In genomic region chr4:6640292-6641163, GRCh38 we compare ENCODE assay signal across 8 cellular contexts. TPM values are rescaled to one million over a fixed set of nuclear protein-coding genes. Genes with fewer than 3 reads are reported as not detected.
DNase-seq lines count a peak whose midpoint lies in the region; ATAC-seq and TF ChIP-seq lines count a peak whose summit lies in the region.

Gene MRFAP1 (plus strand): TSS chr4:6640685. CDS start chr4:6640863, 178 bp downstream.

- peaks cover 0 to 32% of the 10 kb centered on the region in 2 donors for H3K4me1 ChIP-seq in right atrium auricular region
- H3K4me1 ChIP-seq in psoas muscle, result peaks cover 23% of the 10 kb centered on the region
- H3K4me1 ChIP-seq in urinary bladder (ENCODE audit: insufficient read depth), result no peaks in the 10 kb centered on the region

- peak within 1 kb of the TSS; percentile 96 to 97 for H3K27ac ChIP-seq in right atrium auricular region
- peak within 1 kb of the TSS; percentile 90 for H3K27ac ChIP-seq in psoas muscle
- peak within 1 kb of the TSS; percentile 94 for H3K27ac ChIP-seq in urinary bladder (ENCODE audit: low read depth)

- WGBS in psoas muscle, 3 donors, result 0 to 1% (median 0%) methylated on average over 89 to 90 of the region's 90 CpGs
- under 1% methylated on average over 90 of the region's 90 CpGs for WGBS in urinary bladder

- H3K4me3 ChIP-seq in right atrium auricular region, result peak within 1 kb of the TSS; percentile 83 to 89
- H3K4me3 ChIP-seq in psoas muscle, result peak within 1 kb of the TSS; percentile 97
- peak within 1 kb of the TSS; percentile 76 for H3K4me3 ChIP-seq in urinary bladder (ENCODE audit: low read depth, low read length)

- peak within 1 kb of the TSS; percentile 100 for H3K27ac Mint-ChIP-seq in T-helper 17 cell

- no peaks in the 10 kb centered on the region for H3K27me3 Mint-ChIP-seq in T-helper 17 cell

- peaks cover 15% of the 10 kb centered on the region for H3K36me3 Mint-ChIP-seq in T-helper 17 cell (ENCODE audit: low read depth)

- intact Hi-C loops in psoas muscle (cut with DNase I), result loop anchor here in 1 of 2 donors (2.0 kb wide), 2 partner anchors 30 to 68 kb away; partner anchors contain the start of gene MRFAP1L1

- H3K9me3 ChIP-seq in T-helper 17 cell (ENCODE audit: control insufficient read depth, low read length, poor library complexity, severe bottlenecking) (no peaks in the 10 kb centered on the region), right atrium auricular region (no peaks in the 10 kb centered on the region), psoas muscle (no peaks in the 10 kb centered on the region)

- H3K36me3 ChIP-seq in right atrium auricular region (peaks cover 12% of the 10 kb centered on the region), psoas muscle (ENCODE audit: insufficient read depth in 1 of 2, low read depth in 1 of 2) (peaks cover 0 to 21% of the 10 kb centered on the region in 2 donors), urinary bladder (ENCODE audit: insufficient read depth) (no peaks in the 10 kb centered on the region)

- ATAC-seq in GM18499 (IDR thresholded peaks at IDR 0.05; ENCODE audit: insufficient read depth, unreplicated experiment), result peak; percentile 64
- peak; percentile 62 for ATAC-seq in HG02938 (IDR thresholded peaks at IDR 0.05; ENCODE audit: unreplicated experiment)
- peak; percentile 84 for ATAC-seq in T-helper 17 cell
- ATAC-seq in psoas muscle, result peak; percentile 92 to 95 (median 94)

- H3K4me1 Mint-ChIP-seq in T-helper 17 cell, result peaks cover 35% of the 10 kb centered on the region

- H3K27me3 ChIP-seq in right atrium auricular region (no peaks in the 10 kb centered on the region), psoas muscle (ENCODE audit: insufficient read depth in 3 of 3, low read length in 2 of 3) (no peaks in the 10 kb centered on the region)

- peak within 1 kb of the TSS; percentile 100 for H3K4me3 Mint-ChIP-seq in T-helper 17 cell

- DNase-seq in NCI-H187 (lab: John Stamatoyannopoulos, UW), result peak; percentile 91
- DNase-seq in T-helper 17 cell, result peak; percentile 91 to 92 (median 91)
- DNase-seq in amygdala (lab: John Stamatoyannopoulos, UW), result peak in 55 of 56 donors; percentile 31 to 94 (median 86)
- DNase-seq in right atrium auricular region (ENCODE audit: low spot score), result peak; percentile 90
- peak; percentile 96 to 97 for DNase-seq in psoas muscle

- TF ChIP-seq CTCF in right atrium auricular region (IDR thresholded peaks at IDR 0.05) (no peak), psoas muscle (IDR thresholded peaks at IDR 0.05) (no peak)

RNA-seq across cellular contexts. Expression of gene MRFAP1, which starts in this region (rescaled TPM):
- 100 to 1,000 TPM; 158 to 163 TPM for total RNA-seq in T-helper 17 cell
- total RNA-seq in right atrium auricular region, result 100 to 1,000 TPM; 170 to 176 TPM
- total RNA-seq in psoas muscle, result 100 to 1,000 TPM; 216 to 300 (median 250) TPM
- 100 to 1,000 TPM; 300 to 539 (median 398) TPM for polyA plus RNA-seq in psoas muscle
- 81.2 TPM for total RNA-seq in urinary bladder
- polyA plus RNA-seq in urinary bladder, result 384 TPM

Comparison
In these comparisons a context has a peak if more than half of its experiments do, and no peak if none do; other contexts are left out.
1. Peak in every context shown above with its lines: DNase-seq, ATAC-seq, H3K4me3 ChIP-seq and H3K27ac ChIP-seq.